4 cellular contexts compared by ENCODE assay signal in the genomic region with DNA sequence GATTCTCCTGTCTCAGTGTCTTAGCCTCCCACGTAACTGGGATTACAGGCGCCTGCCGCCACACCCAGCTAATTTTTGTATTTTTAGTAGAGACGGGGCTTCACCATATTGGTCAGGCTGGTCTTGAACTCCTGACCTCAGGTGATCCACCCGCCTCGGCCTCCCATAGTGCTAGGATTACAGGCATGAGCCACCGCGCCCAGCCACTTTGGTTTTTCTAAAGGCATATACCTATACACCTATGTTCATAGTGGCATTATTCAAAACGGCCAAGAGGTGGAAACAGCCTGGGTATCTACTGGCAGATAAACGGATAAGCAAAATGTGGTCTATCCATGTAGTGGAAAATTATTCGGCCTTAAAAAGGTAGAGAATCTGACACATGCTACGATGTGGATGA.
A peak's percentile ranks its signal among the peaks of the same experiment; 100 is the strongest.
DNase-seq lines count a peak whose midpoint lies in the region; ATAC-seq, FAIRE-seq and TF ChIP-seq lines count a peak whose summit lies in the region.
"Not testable (repeated sequence)": the region's sequence is repeated elsewhere in the genome, so short reads cannot be mapped to it uniquely, and the experiment has no call there.

No MANE protein-coding gene starts in this region.

- H3K9ac ChIP-seq in kidney (ENCODE audit: low read length in 2 of 2), result not testable (repeated sequence)

- intact Hi-C loops in Right ventricle myocardium superior (cut with DNase I); kidney (cut with DNase I): not testable (repeated sequence)
- intact Hi-C loops in posterior vena cava (cut with DNase I), result loop anchor here in 1 of 2 donors (5.0 kb wide), 1 partner anchor 39 kb away; no protein-coding TSS in a partner anchor

- not testable (repeated sequence) for H3K27me3 Mint-ChIP-seq in WTC11 (ENCODE audit: low read depth)

- not testable (repeated sequence) for H3K4me3 ChIP-seq in kidney (ENCODE audit: low read length in 2 of 2)

- CTCF ChIA-PET in WTC11 (lab: Charles Lee), result not testable (repeated sequence)

- FAIRE-seq in kidney (lab: Jason Lieb, UNC), result not testable (repeated sequence)

- peak overlapping the region; percentile 58; the same call in 1 of the 2 replicates for H3K27ac Mint-ChIP-seq in WTC11

- not testable (repeated sequence) for H3K4me3 Mint-ChIP-seq in WTC11

- not testable (repeated sequence) for H3K4me1 Mint-ChIP-seq in WTC11

- POLR2A ChIA-PET in WTC11 (lab: Charles Lee), result not testable (repeated sequence)

- not testable (repeated sequence) for ATAC-seq in WTC11; Right ventricle myocardium superior (ENCODE audit: poor library complexity)

- not testable (repeated sequence) for H3K27ac ChIP-seq in kidney (ENCODE audit: low read depth in 2 of 2, low read length in 2 of 2)

- not testable (repeated sequence) for TF ChIP-seq CTCF in WTC11 (IDR thresholded peaks at IDR 0.05); kidney (IDR thresholded peaks at IDR 0.05; ENCODE audit: borderline replicate concordance, extremely low read depth, insufficient read depth)

- H3K9me3 Mint-ChIP-seq in WTC11, result peaks cover 19% of the 10 kb centered on the region

- DNase-seq in WTC11 (ENCODE audit: low spot score), result not testable (repeated sequence)
- DNase-seq in Right ventricle myocardium superior (peak; percentile 18), kidney (peak; percentile 59), posterior vena cava (ENCODE audit: low spot score) (peak; percentile 25)

- peaks cover 2 to 24% of the 10 kb centered on the region in 2 donors for H3K36me3 ChIP-seq in kidney (ENCODE audit: control insufficient read depth in 1 of 2, insufficient read depth in 2 of 2, low read length in 2 of 2)

- H3K36me3 Mint-ChIP-seq in WTC11, result not testable (repeated sequence)

- H3K4me1 ChIP-seq in kidney (ENCODE audit: control insufficient read depth in 1 of 2, insufficient read depth in 1 of 2, low read depth in 1 of 2, low read length in 2 of 2), result peaks cover 9 to 14% of the 10 kb centered on the region in 2 donors

- not testable (repeated sequence) for H3K9me3 ChIP-seq in kidney (ENCODE audit: control insufficient read depth in 1 of 2, low read length in 2 of 2)
